ENCODE assay signal across 1 cellular context in genomic region chr19:11203194-11204075, GRCh38.
TF ChIP-seq lines count a peak whose summit lies in the region.

No MANE protein-coding gene starts in this region.

TF ChIP-seq in HepG2, 621 proteins besides CTCF, POLR2A, EP300 and RAD21:
- TF ChIP-seq SP5 (CRISPR knock-in tag; IDR thresholded peaks at IDR 0.05; ENCODE audit: borderline replicate concordance, low read depth) (0 out of 2 replicates have a peak, but pooled peaks have one; percentile 22), KDM2A (CRISPR knock-in tag; IDR thresholded peaks at IDR 0.05; ENCODE audit: borderline replicate concordance, low read depth) (peak; percentile 35; the same call in 1 of the 2 replicates), PCBP1 (IDR thresholded peaks at IDR 0.05; ENCODE audit: borderline replicate concordance, low read depth, low read length) (peak; percentile 97; the same call in 1 of the 2 replicates), ZNF687 (CRISPR knock-in tag; IDR thresholded peaks at IDR 0.05) (peak; percentile 34; the same call in 1 of the 2 replicates), MYC (CRISPR knock-in tag; IDR thresholded peaks at IDR 0.05; ENCODE audit: borderline replicate concordance) (0 out of 2 replicates have a peak, but pooled peaks have one; percentile 17), BCL6 (CRISPR knock-in tag; IDR thresholded peaks at IDR 0.05) (no peak), FOSL2 (CRISPR knock-in tag; IDR thresholded peaks at IDR 0.05) (peak; percentile 77), NR2C2 (CRISPR knock-in tag; IDR thresholded peaks at IDR 0.05; ENCODE audit: borderline replicate concordance) (no peak), NR2F6 (IDR thresholded peaks at IDR 0.05) (no peak), NR2F6 (CRISPR knock-in tag; IDR thresholded peaks at IDR 0.05) (peak; percentile 18; the same call in 1 of the 2 replicates), LCORL (IDR thresholded peaks at IDR 0.05) (no peak), LCORL (CRISPR knock-in tag; IDR thresholded peaks at IDR 0.05) (0 out of 2 replicates have a peak, but pooled peaks have one; percentile 29), HNRNPK (IDR thresholded peaks at IDR 0.05; ENCODE audit: low read depth, low read length, poor library complexity, severe bottlenecking) (peak; percentile 89), CENPT (CRISPR knock-in tag; IDR thresholded peaks at IDR 0.05; ENCODE audit: low read depth) (no peak), UBTF (CRISPR knock-in tag; IDR thresholded peaks at IDR 0.05) (0 out of 2 replicates have a peak, but pooled peaks have one; percentile 23), PATZ1 (CRISPR knock-in tag; IDR thresholded peaks at IDR 0.05) (peak; percentile 78; the same call in 1 of the 2 replicates), HOMEZ (CRISPR knock-in tag; IDR thresholded peaks at IDR 0.05; ENCODE audit: low read depth) (no peak), HNRNPL (IDR thresholded peaks at IDR 0.05; ENCODE audit: low read depth, low read length) (no peak), ZNF619 (CRISPR knock-in tag; IDR thresholded peaks at IDR 0.05) (no peak), BHLHE40 (IDR thresholded peaks at IDR 0.05; ENCODE audit: low read length) (peak; percentile 28; the same call in 1 of the 2 replicates), ZNF567 (CRISPR knock-in tag; IDR thresholded peaks at IDR 0.05; ENCODE audit: borderline replicate concordance) (0 out of 2 replicates have a peak, but pooled peaks have one; percentile 29), ETV5 (CRISPR knock-in tag; IDR thresholded peaks at IDR 0.05; ENCODE audit: borderline replicate concordance) (peak; percentile 36), RARA (CRISPR knock-in tag; IDR thresholded peaks at IDR 0.05) (peak; percentile 44; the same call in 1 of the 2 replicates), SMC3 (IDR thresholded peaks at IDR 0.05; ENCODE audit: low read length) (peak; percentile 53; the same call in 1 of the 2 replicates), ZFY (CRISPR knock-in tag; IDR thresholded peaks at IDR 0.05) (no peak), STAG1 (CRISPR knock-in tag; IDR thresholded peaks at IDR 0.05) (peak; percentile 89), AFF4 (CRISPR knock-in tag; IDR thresholded peaks at IDR 0.05) (no peak), ZBTB7A (CRISPR knock-in tag; IDR thresholded peaks at IDR 0.05) (peak; percentile 74), ZBTB7B (CRISPR knock-in tag; IDR thresholded peaks at IDR 0.05) (peak; percentile 83; the same call in 1 of the 2 replicates)
